ENCODE assay signal across 31 cellular contexts in genomic region chr17:13131211-13131610, GRCh38.
DNase-seq lines count a peak whose midpoint lies in the region; ATAC-seq and TF ChIP-seq lines count a peak whose summit lies in the region.
"Had no signal": no experiment of that assay in that cellular context is flagged by ENCODE, and none has a peak within 500 bp of the region (broad histone marks: within the 10 kb centered on the region; RNA-seq: fewer than 3 reads in every experiment).

No MANE protein-coding gene starts in this region.

- H3K9me3 ChIP-seq in neural progenitor cell (ENCODE audit: low read depth), result no peaks in the 10 kb centered on the region
- no peaks in the 10 kb centered on the region for H3K9me3 ChIP-seq in gastroesophageal sphincter
- H3K9me3 ChIP-seq: A549, BE2C, BLaER1, Caco-2 had no signal

- H3K36me3 ChIP-seq in neural progenitor cell (no peaks in the 10 kb centered on the region), gastroesophageal sphincter (no peaks in the 10 kb centered on the region)
- H3K36me3 ChIP-seq: BE2C; BLaER1; BLaER1 treated with 17β-estradiol and CSF1 and Interleukin-3, amounts not matched to agents 10 nM and 100 nM had no signal

- peaks cover 8% of the 10 kb centered on the region for H3K9me3 Mint-ChIP-seq in neural progenitor cell
- H3K9me3 Mint-ChIP-seq: CD4-positive, alpha-beta T cell; CD8-positive, alpha-beta T cell had no signal

- no peak for TF ChIP-seq POLR2A in gastroesophageal sphincter (IDR thresholded peaks at IDR 0.05)

- H3K79me2 ChIP-seq in neural progenitor cell (ENCODE audit: low read depth), result no peaks in the 10 kb centered on the region

- peaks cover 14% of the 10 kb centered on the region for H3F3A ChIP-seq in neural progenitor cell (ENCODE audit: low read depth)

- peaks cover 4% of the 10 kb centered on the region for H3K27me3 Mint-ChIP-seq in neural progenitor cell (ENCODE audit: insufficient read depth, low read depth)
- H3K27me3 Mint-ChIP-seq: CD4-positive, alpha-beta T cell; CD4-positive, CD25-positive, alpha-beta regulatory T cell had no signal

- no peak for TF ChIP-seq CTCF in neural progenitor cell (IDR thresholded peaks at IDR 0.05)
- TF ChIP-seq CTCF in gastroesophageal sphincter (IDR thresholded peaks at IDR 0.05), result no peak

- no peak overlapping the region for H2AFZ ChIP-seq in neural progenitor cell (replicated peaks)

- H3K27ac ChIP-seq in neural progenitor cell, result no peak overlapping the region
- H3K27ac ChIP-seq in gastroesophageal sphincter, result no peak overlapping the region
- H3K27ac ChIP-seq: 22Rv1; A549; BLaER1; BLaER1 treated with 17β-estradiol and CSF1 and Interleukin-3, amounts not matched to agents 10 nM and 100 nM; C4-2B had no signal

- H3K4me3 Mint-ChIP-seq in neural progenitor cell, result no peak overlapping the region
- H3K4me3 Mint-ChIP-seq: B cell; CD14-positive monocyte; CD4-positive, alpha-beta memory T cell; CD4-positive, alpha-beta T cell; CD4-positive, CD25-positive, alpha-beta regulatory T cell; CD8-positive, alpha-beta memory T cell; CD8-positive, alpha-beta T cell had no signal

- WGBS in gastroesophageal sphincter (ENCODE audit: low coverage in 1 of 2), 2 donors, result 55 to 70% methylated on average over 4 to 5 of the region's 5 CpGs

- H3K27ac Mint-ChIP-seq in neural progenitor cell, result peak overlapping the region; percentile 13
- H3K27ac Mint-ChIP-seq: B cell; CD14-positive monocyte; CD4-positive, alpha-beta memory T cell; CD4-positive, alpha-beta T cell; CD4-positive, CD25-positive, alpha-beta regulatory T cell; CD8-positive, alpha-beta memory T cell; CD8-positive, alpha-beta T cell had no signal

- no peaks in the 10 kb centered on the region for H3K27me3 ChIP-seq in neural progenitor cell
- no peaks in the 10 kb centered on the region for H3K27me3 ChIP-seq in gastroesophageal sphincter
- H3K27me3 ChIP-seq: BE2C; BLaER1; BLaER1 treated with 17β-estradiol and CSF1 and Interleukin-3, amounts not matched to agents 10 nM and 100 nM had no signal

- H3K36me3 Mint-ChIP-seq in neural progenitor cell, result peaks cover 2% of the 10 kb centered on the region
- H3K36me3 Mint-ChIP-seq: CD14-positive monocyte; CD4-positive, alpha-beta memory T cell; CD4-positive, CD25-positive, alpha-beta regulatory T cell; CD8-positive, alpha-beta memory T cell; CD8-positive, alpha-beta T cell had no signal

- no peak overlapping the region for H3K4me3 ChIP-seq in neural progenitor cell
- H3K4me3 ChIP-seq in gastroesophageal sphincter, result no peak overlapping the region
- H3K4me3 ChIP-seq: A549; BLaER1; BLaER1 treated with 17β-estradiol and CSF1 and Interleukin-3, amounts not matched to agents 10 nM and 100 nM had no signal

- DNase-seq in SK-N-DZ (ENCODE audit: low spot score), result peak; percentile 91
- DNase-seq in neural progenitor cell (ENCODE audit: low spot score), result no peak
- DNase-seq: 8988T; ACHN; AML-193; BE2C; C1 segment of cervical spinal cord; Caco-2; Calu3; CD4-positive, alpha-beta memory T cell; CD4-positive, alpha-beta T cell; CD4-positive, CD25-positive, alpha-beta regulatory T cell; CD8-positive, alpha-beta memory T cell; CD8-positive, alpha-beta T cell; COR-L47; DMS 273 treated with DMSO at 0.1 percent for 48 hours; DMS153; DMS53; DMS79; DMS79 treated with DMSO at 0.1 percent for 48 hours; DND-41; EL had no signal

- H3K4me2 ChIP-seq in neural progenitor cell, result no peak overlapping the region
- H3K4me2 ChIP-seq: A549; BLaER1; BLaER1 treated with 17β-estradiol and CSF1 and Interleukin-3, amounts not matched to agents 10 nM and 100 nM had no signal

- no peak overlapping the region for H3K9ac ChIP-seq in neural progenitor cell
- H3K9ac ChIP-seq: BLaER1; BLaER1 treated with 17β-estradiol and CSF1 and Interleukin-3, amounts not matched to agents 10 nM and 100 nM had no signal

- H3K4me1 Mint-ChIP-seq in neural progenitor cell, result peaks cover 22% of the 10 kb centered on the region
- H3K4me1 Mint-ChIP-seq: B cell; CD14-positive monocyte; CD4-positive, alpha-beta memory T cell; CD4-positive, CD25-positive, alpha-beta regulatory T cell; CD8-positive, alpha-beta memory T cell had no signal

- ATAC-seq in gastroesophageal sphincter (no peak), HG03108 (IDR thresholded peaks at IDR 0.05; ENCODE audit: unreplicated experiment) (no peak)
- ATAC-seq: A549; CD8-positive, alpha-beta T cell had no signal

- H3K4me1 ChIP-seq in neural progenitor cell (peaks cover 25% of the 10 kb centered on the region), gastroesophageal sphincter (no peaks in the 10 kb centered on the region)
- H3K4me1 ChIP-seq: A549; BE2C; BLaER1; BLaER1 treated with 17β-estradiol and CSF1 and Interleukin-3, amounts not matched to agents 10 nM and 100 nM; Caco-2 had no signal

- H4K20me1 ChIP-seq in neural progenitor cell (ENCODE audit: low read depth), result no peaks in the 10 kb centered on the region
- H4K20me1 ChIP-seq: BLaER1; BLaER1 treated with 17β-estradiol and CSF1 and Interleukin-3, amounts not matched to agents 10 nM and 100 nM had no signal

- no peak for TF ChIP-seq EP300 in gastroesophageal sphincter (IDR thresholded peaks at IDR 0.05)
